ENCODE assay signal across 22 cellular contexts in genomic region chr1:94741956-94742355, GRCh38.
DNase-seq lines count a peak whose midpoint lies in the region; ATAC-seq and TF ChIP-seq lines count a peak whose summit lies in the region.
"Had no signal": no experiment of that assay in that cellular context is flagged by ENCODE, and none has a peak within 500 bp of the region (broad histone marks: within the 10 kb centered on the region; RNA-seq: fewer than 3 reads in every experiment).

No MANE protein-coding gene starts in this region.

- H4K8ac ChIP-seq in mesenchymal stem cell (ENCODE audit: low read length) = peak overlapping the region; percentile 79

- no peak overlapping the region for H3K27ac Mint-ChIP-seq in activated naive CD4-positive, alpha-beta T cell treated with anti-CD3 and anti-CD28 coated beads, Interleukin-2, amount 10 ng/mL, durations not matched to agents 7 days and 5 days
- H3K27ac Mint-ChIP-seq: CD8-positive, alpha-beta memory T cell had no signal

- H4K20me1 ChIP-seq in GM23248 (ENCODE audit: insufficient read depth) = no peaks in the 10 kb centered on the region

- no peaks in the 10 kb centered on the region for H3K9me3 Mint-ChIP-seq in activated naive CD4-positive, alpha-beta T cell treated with anti-CD3 and anti-CD28 coated beads, Interleukin-2, amount 10 ng/mL, durations not matched to agents 7 days and 5 days

- peak overlapping the region; percentile 16 to 49 for H2BK12ac ChIP-seq in mesenchymal stem cell (ENCODE audit: low read length in 2 of 2)

- no peak overlapping the region for H2AK5ac ChIP-seq in mesenchymal stem cell (ENCODE audit: low read length, severe bottlenecking)

- CTCF ChIA-PET in activated naive CD4-positive, alpha-beta T cell treated with anti-CD3 and anti-CD28 coated beads, Interleukin-2, amount 10 ng/mL, durations not matched to agents 7 days and 5 days (lab: Charles Lee) = no interaction called here

- H3K4me3 ChIP-seq in GM23248 = no peak overlapping the region
- H3K4me3 ChIP-seq in mesenchymal stem cell (ENCODE audit: insufficient read depth in 1 of 2, low read depth in 1 of 2, low read length in 2 of 2) = no peak overlapping the region
- H3K4me3 ChIP-seq in heart left ventricle = no peak overlapping the region
- H3K4me3 ChIP-seq: SJCRH30 had no signal

- in situ Hi-C loops in GM23248 (cut with MboI) = no loop called here
- in situ Hi-C loops in SK-MEL-5 (cut with HindIII; ENCODE audit: low pct_unique_long_range_greater_than_20kb, low sequenced_read_pairs) = no loop called here

- H3K36me3 ChIP-seq in GM23248 (ENCODE audit: low read depth) (no peaks in the 10 kb centered on the region), mesenchymal stem cell (ENCODE audit: control insufficient read depth in 1 of 2, insufficient read depth in 2 of 2, low read depth in 1 of 2, low read length in 2 of 2) (no peaks in the 10 kb centered on the region), heart left ventricle (no peaks in the 10 kb centered on the region)
- H3K36me3 ChIP-seq: SJCRH30 had no signal

- H3K27ac ChIP-seq in GM23248 (no peak overlapping the region), mesenchymal stem cell (ENCODE audit: low read length, poor library complexity, severe bottlenecking) (no peak overlapping the region), heart left ventricle (peak overlapping the region in 1 of 12 donors; percentile 9)
- H3K27ac ChIP-seq: KMS-11, SJCRH30 had no signal

- H3K9ac ChIP-seq in GM23248 (peak overlapping the region; percentile 5; the same call in 1 of the 2 replicates), mesenchymal stem cell (ENCODE audit: low read length) (peak overlapping the region; percentile 16)
- H3K9ac ChIP-seq: KMS-11 had no signal

- intact Hi-C loops in heart left ventricle (cut with DNase I) = no loop called here

- peaks cover 46% of the 10 kb centered on the region for H3K4me1 ChIP-seq in GM23248 (ENCODE audit: insufficient read depth)
- H3K4me1 ChIP-seq in mesenchymal stem cell (ENCODE audit: control insufficient read depth, insufficient read depth, low read depth, low read length) = peaks cover 9% of the 10 kb centered on the region
- peaks cover 0 to 41% (median 3%) of the 10 kb centered on the region in 12 donors for H3K4me1 ChIP-seq in heart left ventricle

- H3K4me3 Mint-ChIP-seq in activated naive CD4-positive, alpha-beta T cell treated with anti-CD3 and anti-CD28 coated beads, Interleukin-2, amount 10 ng/mL, durations not matched to agents 7 days and 5 days = no peak overlapping the region
- H3K4me3 Mint-ChIP-seq: CD8-positive, alpha-beta memory T cell had no signal

- H3K9me3 ChIP-seq in GM23248 (ENCODE audit: low read depth) (no peaks in the 10 kb centered on the region), mesenchymal stem cell (ENCODE audit: control insufficient read depth, low read length) (no peaks in the 10 kb centered on the region), heart left ventricle (no peaks in the 10 kb centered on the region)
- H3K9me3 ChIP-seq: SJCRH30 had no signal

- H2AFZ ChIP-seq in GM23248 = peak overlapping the region; percentile 44; the same call in 1 of the 2 replicates
- H2AFZ ChIP-seq in mesenchymal stem cell (ENCODE audit: low read depth, low read length) = no peak overlapping the region

- peak overlapping the region; percentile 71 for H4K91ac ChIP-seq in mesenchymal stem cell (ENCODE audit: low read length)

- ATAC-seq in heart left ventricle = no peak
- ATAC-seq: HCT116, Panc1 had no signal

- H3K4me2 ChIP-seq in GM23248 (ENCODE audit: unreplicated experiment) (peak overlapping the region; percentile 63), mesenchymal stem cell (ENCODE audit: low read length, poor library complexity, severe bottlenecking) (no peak overlapping the region)
- H3K4me2 ChIP-seq: KMS-11 had no signal

- peaks cover 8% of the 10 kb centered on the region for H3K79me1 ChIP-seq in mesenchymal stem cell (replicated peaks; ENCODE audit: low read length, poor library complexity, severe bottlenecking)

- no peak overlapping the region for H2BK15ac ChIP-seq in mesenchymal stem cell (ENCODE audit: low read depth, poor library complexity, severe bottlenecking)

- H3K79me2 ChIP-seq in GM23248 (ENCODE audit: insufficient read depth) = no peaks in the 10 kb centered on the region

- no peak overlapping the region for H3K23ac ChIP-seq in mesenchymal stem cell (ENCODE audit: low read length in 2 of 2)

- peak overlapping the region; percentile 13 to 58 for H3K18ac ChIP-seq in mesenchymal stem cell (ENCODE audit: low read depth in 1 of 2, low read length in 2 of 2)

- H2BK120ac ChIP-seq in mesenchymal stem cell (ENCODE audit: low read depth, low read length) = peak overlapping the region; percentile 64

- peaks cover 2% of the 10 kb centered on the region for H3K4me1 Mint-ChIP-seq in activated naive CD4-positive, alpha-beta T cell treated with anti-CD3 and anti-CD28 coated beads, Interleukin-2, amount 10 ng/mL, durations not matched to agents 7 days and 5 days
- H3K4me1 Mint-ChIP-seq: CD8-positive, alpha-beta memory T cell had no signal

- H3K14ac ChIP-seq in mesenchymal stem cell (ENCODE audit: low read length in 2 of 2) = no peak overlapping the region

- H2BK5ac ChIP-seq in mesenchymal stem cell (ENCODE audit: low read depth, low read length, poor library complexity, severe bottlenecking) = no peak overlapping the region

- peak; percentile 10 for DNase-seq in GM23248
- peak; percentile 61 for DNase-seq in SK-MEL-5 (ENCODE audit: low read depth, low spot score)
- DNase-seq in mesenchymal stem cell = no peak
- DNase-seq in heart left ventricle = no peak
- DNase-seq in activated naive CD4-positive, alpha-beta T cell treated with anti-CD3 and anti-CD28 coated beads, Interleukin-2, amount 10 ng/mL, durations not matched to agents 7 days and 5 days = no peak
- DNase-seq in NCI-H2196 (lab: John Stamatoyannopoulos, UW; ENCODE audit: unreplicated experiment) = no peak
- DNase-seq in erythroblast (lab: John Stamatoyannopoulos, UW) = no peak
- DNase-seq: C1 segment of cervical spinal cord; Calu3; CD8-positive, alpha-beta memory T cell; DMS153; GOT3; NCI-H1105; NCI-H1694; NCI-H2081; NCI-H2171; NCI-H524 treated with DMSO at 0.1 percent for 48 hours; NCI-H82; SJCRH30 had no signal

- peaks cover 27% of the 10 kb centered on the region for H3F3A ChIP-seq in GM23248 (ENCODE audit: insufficient read depth)

- H3K9me2 ChIP-seq in GM23248 (ENCODE audit: insufficient read depth) = no peaks in the 10 kb centered on the region

- H3K27me3 Mint-ChIP-seq in activated naive CD4-positive, alpha-beta T cell treated with anti-CD3 and anti-CD28 coated beads, Interleukin-2, amount 10 ng/mL, durations not matched to agents 7 days and 5 days = peaks cover 9% of the 10 kb centered on the region

- H3K4ac ChIP-seq in mesenchymal stem cell (ENCODE audit: low read depth in 1 of 2, low read length in 2 of 2) = peak overlapping the region in 1 of 2 experiments; percentile 80

- no peak for TF ChIP-seq CTCF in heart left ventricle (IDR thresholded peaks at IDR 0.05)

- TF ChIP-seq POLR2A in heart left ventricle (IDR thresholded peaks at IDR 0.05) (no peak), erythroblast (IDR thresholded peaks at IDR 0.05; ENCODE audit: low read length) (no peak)

- no peaks in the 10 kb centered on the region for H3K36me3 Mint-ChIP-seq in activated naive CD4-positive, alpha-beta T cell treated with anti-CD3 and anti-CD28 coated beads, Interleukin-2, amount 10 ng/mL, durations not matched to agents 7 days and 5 days
- H3K36me3 Mint-ChIP-seq: CD8-positive, alpha-beta memory T cell had no signal

- 73 to 75% methylated on average over 3 of the region's 3 CpGs for WGBS in GM23248 (ENCODE audit: low coverage in 1 of 2, low lambda C conversion rate in 2 of 2, missing lambda C conversion rate in 2 of 2), 2 experiments
- WGBS in mesenchymal stem cell = 90% methylated on average over 3 of the region's 3 CpGs
- 75 to 95% (median 89%) methylated on average over 3 of the region's 3 CpGs for WGBS in heart left ventricle, 4 donors

- H3K27me3 ChIP-seq in GM23248 (replicated peaks; ENCODE audit: insufficient read depth) (no peaks in the 10 kb centered on the region), mesenchymal stem cell (ENCODE audit: control insufficient read depth in 1 of 2, insufficient read depth in 1 of 2, low read length in 2 of 2) (no peaks in the 10 kb centered on the region), heart left ventricle (no peaks in the 10 kb centered on the region)
- H3K27me3 ChIP-seq: SJCRH30 had no signal

Comparison
In these comparisons a context has a peak if more than half of its experiments do, and no peak if none do; other contexts are left out.
1. DNase-seq: peak in GM23248 (single experiment) and SK-MEL-5 (single experiment); none in mesenchymal stem cell (single experiment), heart left ventricle (0 of 5), activated naive CD4-positive, alpha-beta T cell treated with anti-CD3 and anti-CD28 coated beads, Interleukin-2, amount 10 ng/mL, durations not matched to agents 7 days and 5 days (single experiment), NCI-H2196 (single experiment) and erythroblast (0 of 2).